Comparison of ENCODE assay signal across 19 cellular contexts in genomic region chr3:72924055-72924454, GRCh38. TPM values are rescaled to one million over a fixed set of nuclear protein-coding genes. Genes with fewer than 3 reads are reported as not detected.
A peak's percentile ranks its signal among the peaks of the same experiment; 100 is the strongest.
DNase-seq lines count a peak whose midpoint lies in the region; ATAC-seq and TF ChIP-seq lines count a peak whose summit lies in the region.
"Had no signal": no experiment of that assay in that cellular context is flagged by ENCODE, and none has a peak within 500 bp of the region (broad histone marks: within the 10 kb centered on the region; RNA-seq: fewer than 3 reads in every experiment).

No MANE protein-coding gene starts in this region.

- CTCF ChIA-PET in activated CD4-positive, alpha-beta T cell treated with anti-CD3 and anti-CD28 coated beads for 36 hours (lab: Charles Lee) = interaction anchor here (0.7 to 1.7 kb wide), 2 partner anchors 131 to 162 kb away, joined by 3 to 5 read pairs; no protein-coding TSS in a partner anchor
- CTCF ChIA-PET in activated CD4-positive, alpha-beta T cell treated with anti-CD3 and anti-CD28 coated beads, Interleukin-2, amount 10 ng/mL, durations not matched to agents 7 days and 5 days (lab: Charles Lee) = interaction anchor here (0.7 kb wide), 1 partner anchor 377 kb away, joined by 3 read pairs; no protein-coding TSS in a partner anchor
- CTCF ChIA-PET in HCT116 (lab: Charles Lee) = interaction anchor here (1.0 to 1.1 kb wide), 3 partner anchors 14 to 133 kb away, joined by 3 read pairs; no protein-coding TSS in a partner anchor

- H3K4me3 ChIP-seq in HCT116 (replicated peaks in 1 of 2; ENCODE audit: low read depth in 1 of 2, low read length in 2 of 2) = no peak overlapping the region
- H3K4me3 ChIP-seq: HAP-1, lung, suprapubic skin had no signal

- no peak overlapping the region for H3K27ac ChIP-seq in HCT116 (ENCODE audit: low read depth, low read length)
- H3K27ac ChIP-seq: suprapubic skin had no signal

- no peaks in the 10 kb centered on the region for H3K9me3 ChIP-seq in HCT116 (ENCODE audit: control insufficient read depth in 1 of 2, insufficient read depth in 1 of 2, low read depth in 1 of 2, low read length in 2 of 2)
- H3K9me3 ChIP-seq: Caco-2, HAP-1, suprapubic skin had no signal

- H3K9me3 Mint-ChIP-seq in activated CD4-positive, alpha-beta T cell treated with anti-CD3 and anti-CD28 coated beads for 36 hours (ENCODE audit: low read depth) = no peaks in the 10 kb centered on the region
- H3K9me3 Mint-ChIP-seq in activated CD4-positive, alpha-beta T cell treated with anti-CD3 and anti-CD28 coated beads, Interleukin-2, amount 10 ng/mL, durations not matched to agents 7 days and 5 days = peaks cover 4% of the 10 kb centered on the region
- H3K9me3 Mint-ChIP-seq in nephron progenitor cell (peaks cover 9% of the 10 kb centered on the region), glutamatergic neuron (ENCODE audit: unreplicated experiment) (no peaks in the 10 kb centered on the region)
- H3K9me3 Mint-ChIP-seq: natural killer cell had no signal

- no peak for TF ChIP-seq RAD21 in HCT116 (IDR thresholded peaks at IDR 0.05; ENCODE audit: low read depth)

- TF ChIP-seq CTCF in HCT116 (IDR thresholded peaks at IDR 0.05 in 2 of 3, conservative IDR thresholded peaks at IDR 0.05 in 1 of 3; ENCODE audit: borderline replicate concordance in 1 of 3, insufficient read depth in 1 of 3, low read depth in 2 of 3, low read length in 2 of 3) (peak in 2 of 3 experiments; percentile 41 to 43; a peak in 4 of 6 replicates), nephron progenitor cell (IDR thresholded peaks at IDR 0.05) (peak; percentile 19), glutamatergic neuron (IDR thresholded peaks at IDR 0.05; ENCODE audit: partially characterized antibody, unreplicated experiment) (no peak)

- no peaks in the 10 kb centered on the region for H3K27me3 Mint-ChIP-seq in activated CD4-positive, alpha-beta T cell treated with anti-CD3 and anti-CD28 coated beads for 36 hours
- H3K27me3 Mint-ChIP-seq in activated CD4-positive, alpha-beta T cell treated with anti-CD3 and anti-CD28 coated beads, Interleukin-2, amount 10 ng/mL, durations not matched to agents 7 days and 5 days = peaks cover 8% of the 10 kb centered on the region
- H3K27me3 Mint-ChIP-seq in nephron progenitor cell (ENCODE audit: low read depth, poor library complexity) (no peaks in the 10 kb centered on the region), glutamatergic neuron (ENCODE audit: unreplicated experiment) (no peaks in the 10 kb centered on the region)
- H3K27me3 Mint-ChIP-seq: activated naive CD8-positive, alpha-beta T cell had no signal

- intact Hi-C loops in activated CD4-positive, alpha-beta T cell treated with anti-CD3 and anti-CD28 coated beads for 36 hours (cut with DNase I, micrococcal nuclease) = no loop called here
- intact Hi-C loops in HCT116 (cut with micrococcal nuclease) = no loop called here

- H3K4me1 Mint-ChIP-seq in activated CD4-positive, alpha-beta T cell treated with anti-CD3 and anti-CD28 coated beads for 36 hours = no peaks in the 10 kb centered on the region
- H3K4me1 Mint-ChIP-seq in activated CD4-positive, alpha-beta T cell treated with anti-CD3 and anti-CD28 coated beads, Interleukin-2, amount 10 ng/mL, durations not matched to agents 7 days and 5 days = no peaks in the 10 kb centered on the region
- H3K4me1 Mint-ChIP-seq in nephron progenitor cell (no peaks in the 10 kb centered on the region), glutamatergic neuron (ENCODE audit: low read depth, unreplicated experiment) (no peaks in the 10 kb centered on the region)
- H3K4me1 Mint-ChIP-seq: IgD-negative memory B cell, natural killer cell had no signal

- H3K4me3 Mint-ChIP-seq in activated CD4-positive, alpha-beta T cell treated with anti-CD3 and anti-CD28 coated beads for 36 hours = no peak overlapping the region
- H3K4me3 Mint-ChIP-seq in activated CD4-positive, alpha-beta T cell treated with anti-CD3 and anti-CD28 coated beads, Interleukin-2, amount 10 ng/mL, durations not matched to agents 7 days and 5 days = no peak overlapping the region
- H3K4me3 Mint-ChIP-seq in nephron progenitor cell = no peak overlapping the region
- H3K4me3 Mint-ChIP-seq in glutamatergic neuron (ENCODE audit: unreplicated experiment) = no peak overlapping the region
- H3K4me3 Mint-ChIP-seq: activated naive CD8-positive, alpha-beta T cell; IgD-negative memory B cell; natural killer cell had no signal

- TF ChIP-seq POLR2A in HCT116 (IDR thresholded peaks at IDR 0.05; ENCODE audit: borderline replicate concordance, extremely low read depth, insufficient read depth, insufficient read length) = no peak

- no peaks in the 10 kb centered on the region for H3K36me3 ChIP-seq in HCT116 (ENCODE audit: control insufficient read depth in 1 of 2, insufficient read depth in 2 of 2, low read length in 2 of 2)
- H3K36me3 ChIP-seq: HAP-1, suprapubic skin had no signal

- H3K36me3 Mint-ChIP-seq in activated CD4-positive, alpha-beta T cell treated with anti-CD3 and anti-CD28 coated beads for 36 hours (ENCODE audit: low read depth) = no peaks in the 10 kb centered on the region
- H3K36me3 Mint-ChIP-seq in activated CD4-positive, alpha-beta T cell treated with anti-CD3 and anti-CD28 coated beads, Interleukin-2, amount 10 ng/mL, durations not matched to agents 7 days and 5 days (ENCODE audit: low read depth) = no peaks in the 10 kb centered on the region
- H3K36me3 Mint-ChIP-seq in nephron progenitor cell (ENCODE audit: low read depth) (peaks cover 36% of the 10 kb centered on the region), glutamatergic neuron (ENCODE audit: unreplicated experiment) (peaks cover 2% of the 10 kb centered on the region)
- H3K36me3 Mint-ChIP-seq: activated naive CD8-positive, alpha-beta T cell; IgD-negative memory B cell; natural killer cell had no signal

- RAD21 ChIA-PET in HCT116 (lab: Charles Lee; ENCODE audit: low non-redundant PET in 1 of 2, low total read pairs in 2 of 2, uncharacterized antibody in 2 of 2, unreplicated experiment in 2 of 2) = no interaction called here

- H3K27ac Mint-ChIP-seq in activated CD4-positive, alpha-beta T cell treated with anti-CD3 and anti-CD28 coated beads for 36 hours = no peak overlapping the region
- H3K27ac Mint-ChIP-seq in activated CD4-positive, alpha-beta T cell treated with anti-CD3 and anti-CD28 coated beads, Interleukin-2, amount 10 ng/mL, durations not matched to agents 7 days and 5 days = no peak overlapping the region
- H3K27ac Mint-ChIP-seq in nephron progenitor cell (no peak overlapping the region), glutamatergic neuron (ENCODE audit: unreplicated experiment) (no peak overlapping the region)
- H3K27ac Mint-ChIP-seq: activated naive CD8-positive, alpha-beta T cell; IgD-negative memory B cell; natural killer cell had no signal

- no TSS peak for BruUV-seq in HCT116 (replicated peaks; lab: Mats Ljungman, UMichigan)

- H3K4me2 ChIP-seq in HCT116 (ENCODE audit: low read length) = no peak overlapping the region

- H2AFZ ChIP-seq in HCT116 (ENCODE audit: low read depth, low read length, poor library complexity, severe bottlenecking) = no peak overlapping the region

- no peaks in the 10 kb centered on the region for H3K27me3 ChIP-seq in HCT116 (ENCODE audit: insufficient read depth, low read length)
- H3K27me3 ChIP-seq: suprapubic skin had no signal

- no peaks in the 10 kb centered on the region for H3K79me2 ChIP-seq in HCT116 (ENCODE audit: insufficient read depth, low read length)

- POLR2A ChIA-PET in activated CD4-positive, alpha-beta T cell treated with anti-CD3 and anti-CD28 coated beads for 36 hours (lab: Charles Lee) = no interaction called here
- POLR2A ChIA-PET in activated CD4-positive, alpha-beta T cell treated with anti-CD3 and anti-CD28 coated beads, Interleukin-2, amount 10 ng/mL, durations not matched to agents 7 days and 5 days (lab: Charles Lee) = no interaction called here
- POLR2A ChIA-PET in HCT116 (lab: Charles Lee) = no interaction called here

- no peak for ATAC-seq in activated CD4-positive, alpha-beta T cell treated with anti-CD3 and anti-CD28 coated beads for 36 hours
- peak; percentile 73 for ATAC-seq in HCT116
- no peak for ATAC-seq in GM18909 (IDR thresholded peaks at IDR 0.05; ENCODE audit: poor library complexity, unreplicated experiment)
- ATAC-seq: natural killer cell had no signal

- H3K4me1 ChIP-seq in HCT116 (ENCODE audit: control insufficient read depth in 1 of 2, insufficient read depth in 2 of 2, low read length in 2 of 2) = no peaks in the 10 kb centered on the region
- H3K4me1 ChIP-seq: Caco-2, HAP-1, suprapubic skin had no signal

- no peak overlapping the region for H3K9ac ChIP-seq in HCT116 (ENCODE audit: low read length)

- H3K9me2 ChIP-seq in HCT116 (ENCODE audit: insufficient read depth) = no peaks in the 10 kb centered on the region

- DNase-seq in activated CD4-positive, alpha-beta T cell treated with anti-CD3 and anti-CD28 coated beads for 36 hours = peak; percentile 34
- no peak for DNase-seq in activated CD4-positive, alpha-beta T cell treated with anti-CD3 and anti-CD28 coated beads, Interleukin-2, amount 10 ng/mL, durations not matched to agents 7 days and 5 days
- DNase-seq in HCT116 (ENCODE audit: low read depth, low spot score) = no peak
- peak; percentile 8 for DNase-seq in SK-N-DZ (ENCODE audit: low spot score)
- DNase-seq in nephron progenitor cell = no peak
- DNase-seq in superior temporal gyrus (ENCODE audit: extremely low spot score) = no peak
- DNase-seq in glutamatergic neuron = no peak
- DNase-seq: activated CD4-positive, CD25-positive, alpha-beta regulatory T cell; effector memory CD4-positive, alpha-beta T cell; natural killer cell; NCI-H510A; T-helper 1 cell had no signal

- H4K20me1 ChIP-seq in HCT116 (ENCODE audit: insufficient read depth) = no peaks in the 10 kb centered on the region

TF ChIP-seq in HCT116, 20 proteins besides CTCF, POLR2A, EP300 and RAD21 (continues in another document):
- TF ChIP-seq SRF (IDR thresholded peaks at IDR 0.05; ENCODE audit: low read depth) (no peak), POLR2AphosphoS5 (IDR thresholded peaks at IDR 0.05; ENCODE audit: low read depth, low read length) (no peak), SP1 (IDR thresholded peaks at IDR 0.05; ENCODE audit: low read depth) (no peak), CEBPB (IDR thresholded peaks at IDR 0.05; ENCODE audit: low read depth) (no peak), EZH2phosphoT487 (IDR thresholded peaks at IDR 0.05; ENCODE audit: borderline replicate concordance) (no peak), ZFX (IDR thresholded peaks at IDR 0.05) (no peak), JUND (IDR thresholded peaks at IDR 0.05) (no peak)

RNA-seq across cellular contexts. Expression of gene GXYLT2, which starts 36.2 kb away (rescaled TPM):
- total RNA-seq in activated CD4-positive, alpha-beta T cell treated with anti-CD3 and anti-CD28 coated beads for 36 hours = under 1 TPM in 1 of 2 experiments, not detected in 1; 0.07 TPM
- total RNA-seq in activated CD4-positive, alpha-beta T cell treated with anti-CD3 and anti-CD28 coated beads, Interleukin-2, amount 10 ng/mL, durations not matched to agents 7 days and 5 days = not detected
- total RNA-seq in HCT116 (2021; ENCODE audit: unreplicated experiment) (5.6 TPM), glutamatergic neuron (ENCODE audit: unreplicated experiment) (10.9 TPM)
- polyA plus RNA-seq in HCT116 (2012) = 0.79 and 1.7 TPM in 2 replicates
- polyA plus RNA-seq in SK-N-DZ (2014; cell fraction: cytosol; rRNA removed) = 1.2 and 2.2 TPM in 2 replicates
- 1.4 and 3.7 TPM in 2 replicates for polyA plus RNA-seq in SK-N-DZ (2014; cell fraction: nucleus; rRNA removed)
- total RNA-seq: natural killer cell had no signal
- polyA plus RNA-seq: IgD-negative memory B cell had no signal

Comparison
In these comparisons a context has a peak if more than half of its experiments do, and no peak if none do; other contexts are left out.
1. DNase-seq: peak in activated CD4-positive, alpha-beta T cell treated with anti-CD3 and anti-CD28 coated beads for 36 hours (single experiment) and SK-N-DZ (single experiment); none in activated CD4-positive, alpha-beta T cell treated with anti-CD3 and anti-CD28 coated beads, Interleukin-2, amount 10 ng/mL, durations not matched to agents 7 days and 5 days (single experiment), HCT116 (single experiment), nephron progenitor cell (single experiment), superior temporal gyrus (single experiment) and glutamatergic neuron (single experiment).